ENCODE assay signal across 8 cellular contexts in genomic region chr1:54716299-54717047, GRCh38. TPM values are rescaled to one million over a fixed set of nuclear protein-coding genes. Genes with fewer than 3 reads are reported as not detected.
DNase-seq lines count a peak whose midpoint lies in the region; ATAC-seq and TF ChIP-seq lines count a peak whose summit lies in the region.

No MANE protein-coding gene starts in this region.

- H3K4me1 ChIP-seq in SK-N-SH (ENCODE audit: control insufficient read depth in 1 of 2, insufficient read depth in 2 of 2, low read depth in 1 of 2, low read length in 1 of 2) (peaks cover 0 to 8% of the 10 kb centered on the region in 2 experiments; a peak in 2 of 4 replicates), psoas muscle (peaks cover 8% of the 10 kb centered on the region)

- H3K4me1 Mint-ChIP-seq in activated naive CD4-positive, alpha-beta T cell treated with anti-CD3 and anti-CD28 coated beads for 36 hours (ENCODE audit: low read depth): peaks cover 31% of the 10 kb centered on the region

- peak overlapping the region; percentile 64 for H3K4me2 ChIP-seq in SK-N-SH

- H3K27ac ChIP-seq in SK-N-SH (ENCODE audit: low read depth in 2 of 2, low read length in 1 of 2) (peak overlapping the region; percentile 67 to 79), psoas muscle (peak overlapping the region; percentile 90)

- no peaks in the 10 kb centered on the region for H3K9me3 ChIP-seq in SK-N-SH
- H3K9me3 ChIP-seq in psoas muscle: no peaks in the 10 kb centered on the region

- H3K4me3 Mint-ChIP-seq in activated naive CD4-positive, alpha-beta T cell treated with anti-CD3 and anti-CD28 coated beads for 36 hours: peak overlapping the region; percentile 92

- WGBS in SK-N-SH (ENCODE audit: low lambda C conversion rate): 18% methylated on average over 8 of the region's 8 CpGs
- 40 to 41% (median 41%) methylated on average over 8 of the region's 8 CpGs for WGBS in psoas muscle, 3 donors

- H3K36me3 ChIP-seq in SK-N-SH (replicated peaks in 1 of 2; ENCODE audit: control insufficient read depth in 1 of 2, insufficient read depth in 2 of 2, low read length in 1 of 2): peaks cover 31 to 37% of the 10 kb centered on the region in 2 experiments
- H3K36me3 ChIP-seq in psoas muscle (ENCODE audit: insufficient read depth in 1 of 2, low read depth in 1 of 2): peaks cover 11 to 49% of the 10 kb centered on the region in 2 donors

- DNase-seq in activated naive CD4-positive, alpha-beta T cell treated with anti-CD3 and anti-CD28 coated beads for 36 hours: no peak
- no peak for DNase-seq in activated naive CD4-positive, alpha-beta T cell (lab: John Stamatoyannopoulos, UW)
- DNase-seq in SK-N-SH (no peak), fibroblast of gingiva (ENCODE audit: low read depth) (peak; percentile 52), psoas muscle (no peak), NOMO-1 treated with dmso at 0.1 percent for 144 hours (lab: John Stamatoyannopoulos, UW; ENCODE audit: unreplicated experiment) (no peak), NCI-H2107 (lab: John Stamatoyannopoulos, UW) (no peak)

- peaks cover 41% of the 10 kb centered on the region for H3K79me2 ChIP-seq in SK-N-SH (ENCODE audit: insufficient read depth)

- H3K4me3 ChIP-seq in SK-N-SH (ENCODE audit: low read depth in 2 of 2, low read length in 1 of 2) (peak overlapping the region; percentile 71 to 94), psoas muscle (peak overlapping the region; percentile 94)

- peak overlapping the region; percentile 82 for H3K9ac ChIP-seq in SK-N-SH

- no peak for TF ChIP-seq RAD21 in SK-N-SH (IDR thresholded peaks at IDR 0.05; ENCODE audit: low read length)

- POLR2A ChIA-PET in SK-N-SH (lab: Yijun Ruan, JAX): interaction anchor here (0.7 to 1.0 kb wide), 2 partner anchors 16 to 47 kb away, joined by 3 read pairs; partner anchors contain the start of gene PARS2

- peak; percentile 20 to 60 (median 46) for ATAC-seq in psoas muscle
- no peak for ATAC-seq in HG02884 (IDR thresholded peaks at IDR 0.05; ENCODE audit: unreplicated experiment)

- H2AFZ ChIP-seq in SK-N-SH (ENCODE audit: low read depth): peak overlapping the region; percentile 96; the same call in 1 of the 2 replicates

- H3K9me3 Mint-ChIP-seq in activated naive CD4-positive, alpha-beta T cell treated with anti-CD3 and anti-CD28 coated beads for 36 hours: no peaks in the 10 kb centered on the region

- H3K9me2 ChIP-seq in SK-N-SH: no peaks in the 10 kb centered on the region

- peaks cover 19% of the 10 kb centered on the region for H3K36me3 Mint-ChIP-seq in activated naive CD4-positive, alpha-beta T cell treated with anti-CD3 and anti-CD28 coated beads for 36 hours (ENCODE audit: low read depth)

- CTCF ChIA-PET in activated naive CD4-positive, alpha-beta T cell treated with anti-CD3 and anti-CD28 coated beads for 36 hours (lab: Charles Lee): interaction anchor here (0.6 to 1.2 kb wide), 2 partner anchors 85 to 93 kb away, joined by 3 read pairs; no protein-coding TSS in a partner anchor
- CTCF ChIA-PET in SK-N-SH (lab: Yijun Ruan, JAX): interaction anchor here (1.2 to 1.9 kb wide), 4 partner anchors 15 to 227 kb away, joined by 4 to 6 read pairs (median 4); partner anchors contain the start of gene ACOT11

- H3F3A ChIP-seq in SK-N-SH (replicated peaks; ENCODE audit: insufficient read depth): no peaks in the 10 kb centered on the region

- H3K27ac Mint-ChIP-seq in activated naive CD4-positive, alpha-beta T cell treated with anti-CD3 and anti-CD28 coated beads for 36 hours: peak overlapping the region; percentile 92

- no peaks in the 10 kb centered on the region for H3K27me3 Mint-ChIP-seq in activated naive CD4-positive, alpha-beta T cell treated with anti-CD3 and anti-CD28 coated beads for 36 hours (ENCODE audit: low read depth)

- intact Hi-C loops in activated naive CD4-positive, alpha-beta T cell treated with anti-CD3 and anti-CD28 coated beads for 36 hours (cut with micrococcal nuclease): loop anchor here (1.0 to 10.0 kb wide), 6 partner anchors 83 to 1392 kb away; partner anchors contain the start of genes IFT25, LRP8, LRRC42 and SSBP3
- intact Hi-C loops in psoas muscle (cut with DNase I): loop anchor here (5.0 to 10.0 kb wide), 2 partner anchors 46 to 662 kb away; partner anchors contain the start of genes PARS2 (in 2 of the 2), TCEANC2 (in 2 of the 2) and TMEM59 (in 2 of the 2)

- H3K27me3 ChIP-seq in SK-N-SH (ENCODE audit: insufficient read depth): no peaks in the 10 kb centered on the region
- no peaks in the 10 kb centered on the region for H3K27me3 ChIP-seq in psoas muscle (ENCODE audit: insufficient read depth in 3 of 3, low read length in 2 of 3)

- no peaks in the 10 kb centered on the region for H4K20me1 ChIP-seq in SK-N-SH (ENCODE audit: insufficient read depth)

- TF ChIP-seq CTCF in SK-N-SH (IDR thresholded peaks at IDR 0.05) (no peak), psoas muscle (IDR thresholded peaks at IDR 0.05) (no peak)

- no peak for TF ChIP-seq EP300 in SK-N-SH (IDR thresholded peaks at IDR 0.05; ENCODE audit: borderline replicate concordance in 1 of 2, low read depth in 1 of 2, low read length in 1 of 2)

TF ChIP-seq in SK-N-SH, 30 proteins besides CTCF, POLR2A, EP300 and RAD21:
- TF ChIP-seq RXRA (IDR thresholded peaks at IDR 0.05; ENCODE audit: borderline replicate concordance, low read depth): no peak
- TF ChIP-seq FOSL2 (IDR thresholded peaks at IDR 0.05; ENCODE audit: borderline replicate concordance, low read depth): peak; percentile 48; the same call in 1 of the 2 replicates
TF ChIP-seq in SK-N-SH: peak in this region for 1.

RNA-seq across cellular contexts. Expression of gene TTC4, which starts 0.8 kb away (rescaled TPM):
- total RNA-seq in activated naive CD4-positive, alpha-beta T cell treated with anti-CD3 and anti-CD28 coated beads for 36 hours: 10 to 100 TPM; 26.3 to 30.2 TPM
- 17.9 and 21.5 TPM in 2 replicates for polyA plus RNA-seq in SK-N-SH (2012; rRNA removed)
- polyA plus RNA-seq in SK-N-SH (2012; cell fraction: cytosol; rRNA removed): 18.5 and 19.5 TPM in 2 replicates
- polyA plus RNA-seq in SK-N-SH (2012; cell fraction: nucleus; rRNA removed): 24.7 and 25.7 TPM in 2 replicates
- total RNA-seq in psoas muscle: 10 to 100 TPM; 27.2 to 41.4 (median 35.0) TPM
- 10 to 100 TPM; 25.0 to 58.9 (median 55.2) TPM for polyA plus RNA-seq in psoas muscle

RNA-seq across cellular contexts. Expression of gene PARS2, which starts 47.9 kb away (rescaled TPM):
- total RNA-seq in activated naive CD4-positive, alpha-beta T cell treated with anti-CD3 and anti-CD28 coated beads for 36 hours: 1 to 10 TPM; 3.0 to 3.1 TPM
- polyA plus RNA-seq in SK-N-SH (2012; rRNA removed) (3.2 and 3.4 TPM in 2 replicates), psoas muscle (1 to 10 TPM; 3.3 to 5.6 (median 5.3) TPM)
- polyA plus RNA-seq in SK-N-SH (2012; cell fraction: cytosol; rRNA removed): 2.1 and 2.8 TPM in 2 replicates
- 1.5 and 1.8 TPM in 2 replicates for polyA plus RNA-seq in SK-N-SH (2012; cell fraction: nucleus; rRNA removed)
- 1 to 10 TPM; 2.4 to 3.7 (median 3.4) TPM for total RNA-seq in psoas muscle
